Comparison of ENCODE assay signal across 1 cellular context in genomic region chr1:62232885-62233284, GRCh38.
TF ChIP-seq lines count a peak whose summit lies in the region.

No MANE protein-coding gene starts in this region.

TF ChIP-seq in GM23338, 12 proteins besides CTCF, POLR2A, EP300 and RAD21:
- TF ChIP-seq, protein P1, sequence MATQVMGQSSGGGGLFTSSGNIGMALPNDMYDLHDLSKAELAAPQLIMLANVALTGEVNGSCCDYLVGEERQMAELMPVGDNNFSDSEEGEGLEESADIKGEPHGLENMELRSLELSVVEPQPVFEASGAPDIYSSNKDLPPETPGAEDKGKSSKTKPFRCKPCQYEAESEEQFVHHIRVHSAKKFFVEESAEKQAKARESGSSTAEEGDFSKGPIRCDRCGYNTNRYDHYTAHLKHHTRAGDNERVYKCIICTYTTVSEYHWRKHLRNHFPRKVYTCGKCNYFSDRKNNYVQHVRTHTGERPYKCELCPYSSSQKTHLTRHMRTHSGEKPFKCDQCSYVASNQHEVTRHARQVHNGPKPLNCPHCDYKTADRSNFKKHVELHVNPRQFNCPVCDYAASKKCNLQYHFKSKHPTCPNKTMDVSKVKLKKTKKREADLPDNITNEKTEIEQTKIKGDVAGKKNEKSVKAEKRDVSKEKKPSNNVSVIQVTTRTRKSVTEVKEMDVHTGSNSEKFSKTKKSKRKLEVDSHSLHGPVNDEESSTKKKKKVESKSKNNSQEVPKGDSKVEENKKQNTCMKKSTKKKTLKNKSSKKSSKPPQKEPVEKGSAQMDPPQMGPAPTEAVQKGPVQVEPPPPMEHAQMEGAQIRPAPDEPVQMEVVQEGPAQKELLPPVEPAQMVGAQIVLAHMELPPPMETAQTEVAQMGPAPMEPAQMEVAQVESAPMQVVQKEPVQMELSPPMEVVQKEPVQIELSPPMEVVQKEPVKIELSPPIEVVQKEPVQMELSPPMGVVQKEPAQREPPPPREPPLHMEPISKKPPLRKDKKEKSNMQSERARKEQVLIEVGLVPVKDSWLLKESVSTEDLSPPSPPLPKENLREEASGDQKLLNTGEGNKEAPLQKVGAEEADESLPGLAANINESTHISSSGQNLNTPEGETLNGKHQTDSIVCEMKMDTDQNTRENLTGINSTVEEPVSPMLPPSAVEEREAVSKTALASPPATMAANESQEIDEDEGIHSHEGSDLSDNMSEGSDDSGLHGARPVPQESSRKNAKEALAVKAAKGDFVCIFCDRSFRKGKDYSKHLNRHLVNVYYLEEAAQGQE (IDR thresholded peaks at IDR 0.05; ENCODE audit: unreplicated experiment) = no peak
- peak; percentile 49 for TF ChIP-seq POLR2AphosphoS5 (IDR thresholded peaks at IDR 0.05; ENCODE audit: low read depth)
